ENCODE assay signal across 21 cellular contexts in the genomic region with DNA sequence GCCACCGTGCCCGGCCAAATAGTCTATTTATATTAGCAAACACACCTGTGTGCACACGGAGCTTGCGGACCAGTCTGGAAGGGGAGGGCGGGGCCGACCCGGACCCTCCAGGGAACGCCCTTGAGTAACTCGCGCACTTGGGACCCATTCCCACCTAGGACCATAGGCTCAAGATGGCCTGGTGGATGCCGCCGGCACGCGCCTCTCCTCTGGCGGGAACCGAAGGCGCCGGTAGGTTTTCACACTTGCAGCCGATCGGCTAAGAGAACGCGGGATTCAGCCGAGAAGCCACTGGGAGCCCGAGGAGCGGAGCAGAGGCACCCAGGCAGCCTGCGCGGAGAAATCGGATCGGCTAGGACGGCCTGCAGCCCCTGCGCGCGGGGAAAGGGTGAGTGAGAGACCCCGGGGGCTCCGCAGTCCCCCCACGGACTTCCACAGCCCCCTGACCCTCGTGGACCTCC. TPM values are rescaled to one million over a fixed set of nuclear protein-coding genes. Genes with fewer than 3 reads are reported as not detected.
DNase-seq lines count a peak whose midpoint lies in the region; ATAC-seq, FAIRE-seq and TF ChIP-seq lines count a peak whose summit lies in the region.
"Had no signal": no experiment of that assay in that cellular context is flagged by ENCODE, and none has a peak within 500 bp of the region (broad histone marks: within the 10 kb centered on the region; RNA-seq: fewer than 3 reads in every experiment).

No MANE protein-coding gene starts in this region.

- DNase-seq in GM23248 = no peak
- DNase-seq in astrocyte (ENCODE audit: low read depth) = no peak
- no peak for DNase-seq in D721Med (ENCODE audit: insufficient read length, low spot score)
- no peak for DNase-seq in NCI-H69 (lab: John Stamatoyannopoulos, UW)
- DNase-seq in body of pancreas = no peak
- DNase-seq in T-helper 17 cell = no peak
- DNase-seq: activated CD4-positive, alpha-beta T cell treated with anti-CD3 and anti-CD28 coated beads, Interleukin-2, amount 10 ng/mL, durations not matched to agents 24 days and 14 days; activated CD8-positive, alpha-beta memory T cell treated with anti-CD3 and anti-CD28 coated beads, Interleukin-2, amount 50 U/mL, for 48 hours; activated naive CD4-positive, alpha-beta T cell treated with Interleukin-2 at 50 U/mL for 16 hours; CD8-positive, alpha-beta memory T cell; dorsolateral prefrontal cortex; MV-4-11; NCI-H2029 treated with DMSO at 0.1 percent for 48 hours; NCI-H526; PC-3; stimulated activated CD4-positive, alpha-beta T cell treated with anti-CD3 and anti-CD28 coated beads, Interleukin-2, amount 100 ng/mL, for 24 hours had no signal

- H3K9me3 ChIP-seq in GM23248 (ENCODE audit: low read depth) (no peaks in the 10 kb centered on the region), astrocyte (ENCODE audit: insufficient read depth, low read depth, low read length) (peaks cover 19% of the 10 kb centered on the region), iPS-20b (ENCODE audit: insufficient read depth, low read depth, low read length) (no peaks in the 10 kb centered on the region), parathyroid adenoma (ENCODE audit: control insufficient read depth, low read length) (no peaks in the 10 kb centered on the region), body of pancreas (peaks cover 0 to 17% (median 0%) of the 10 kb centered on the region in 3 donors), T-helper 17 cell (ENCODE audit: control insufficient read depth, low read length, poor library complexity, severe bottlenecking) (peaks cover 5% of the 10 kb centered on the region)

- 4 to 7% methylated on average over 26 to 37 of the region's 37 CpGs for WGBS in GM23248 (ENCODE audit: low coverage in 1 of 2, low lambda C conversion rate in 2 of 2, missing lambda C conversion rate in 2 of 2), 2 experiments
- 6 to 21% methylated on average over 7 to 35 of the region's 37 CpGs for WGBS in body of pancreas, 2 donors

- H3K27ac ChIP-seq in GM23248 (no peak overlapping the region), astrocyte (ENCODE audit: low read depth, low read length) (no peak overlapping the region), iPS-20b (ENCODE audit: low read length) (no peak overlapping the region), parathyroid adenoma (no peak overlapping the region), body of pancreas (no peak overlapping the region)
- H3K27ac ChIP-seq: dorsolateral prefrontal cortex had no signal

- H2AFZ ChIP-seq in GM23248 = peak overlapping the region; percentile 29; the same call in 1 of the 2 replicates
- H2AFZ ChIP-seq in astrocyte (ENCODE audit: low read depth, low read length) = peak overlapping the region; percentile 47
- H2AFZ ChIP-seq in parathyroid adenoma = peak overlapping the region; percentile 35

- no peak overlapping the region for H3K4me3 Mint-ChIP-seq in astrocyte (ENCODE audit: unreplicated experiment)
- H3K4me3 Mint-ChIP-seq in T-helper 17 cell = no peak overlapping the region
- H3K4me3 Mint-ChIP-seq: activated CD4-positive, alpha-beta T cell treated with anti-CD3 and anti-CD28 coated beads, Interleukin-2, amount 10 ng/mL, durations not matched to agents 24 days and 14 days had no signal

- FAIRE-seq in astrocyte (lab: Jason Lieb, UNC) = no peak
- no peak for FAIRE-seq in D721Med (lab: Jason Lieb, UNC)
- FAIRE-seq: GM19239, K562 had no signal

- TF ChIP-seq POLR2A in body of pancreas (IDR thresholded peaks at IDR 0.05) = no peak

- H4K20me1 ChIP-seq in GM23248 (ENCODE audit: insufficient read depth) (no peaks in the 10 kb centered on the region), astrocyte (ENCODE audit: insufficient read depth, low read length) (no peaks in the 10 kb centered on the region)

- H3K36me3 Mint-ChIP-seq in astrocyte (ENCODE audit: low read depth, unreplicated experiment) (peaks cover 9% of the 10 kb centered on the region), T-helper 17 cell (ENCODE audit: low read depth) (peaks cover 5% of the 10 kb centered on the region)

- intact Hi-C loops in body of pancreas (cut with DNase I) = no loop called here

- ATAC-seq in body of pancreas (no peak), T-helper 17 cell (no peak)
- ATAC-seq: esophagus mucosa, K562, PC-3 had no signal

- H3K4me1 ChIP-seq in GM23248 (ENCODE audit: insufficient read depth) = no peaks in the 10 kb centered on the region
- H3K4me1 ChIP-seq in astrocyte (ENCODE audit: insufficient read depth, low read length) = no peaks in the 10 kb centered on the region
- peaks cover 3% of the 10 kb centered on the region; the same call in 1 of the 2 replicates for H3K4me1 ChIP-seq in iPS-20b (ENCODE audit: insufficient read depth, low read length)
- H3K4me1 ChIP-seq in parathyroid adenoma = no peaks in the 10 kb centered on the region
- peaks cover 19% of the 10 kb centered on the region for H3K4me1 ChIP-seq in body of pancreas

- H3K27me3 Mint-ChIP-seq in astrocyte (ENCODE audit: low read depth, unreplicated experiment) (peaks cover 22% of the 10 kb centered on the region), T-helper 17 cell (peaks cover 35% of the 10 kb centered on the region)

- H3K4me3 ChIP-seq in GM23248 (no peak overlapping the region), astrocyte (ENCODE audit: insufficient read depth, low read depth, low read length) (no peak overlapping the region), iPS-20b (ENCODE audit: low read length) (peak overlapping the region; percentile 76; the same call in 1 of the 2 replicates), parathyroid adenoma (ENCODE audit: low read depth, low read length) (no peak overlapping the region), body of pancreas (no peak overlapping the region)
- H3K4me3 ChIP-seq: dorsolateral prefrontal cortex, K562 had no signal

- H3K36me3 ChIP-seq in GM23248 (ENCODE audit: low read depth) = no peaks in the 10 kb centered on the region
- H3K36me3 ChIP-seq in astrocyte (ENCODE audit: insufficient read depth, low read length) = no peaks in the 10 kb centered on the region
- H3K36me3 ChIP-seq in iPS-20b (ENCODE audit: insufficient read depth, low read depth, low read length) = peaks cover 51% of the 10 kb centered on the region
- no peaks in the 10 kb centered on the region for H3K36me3 ChIP-seq in parathyroid adenoma (ENCODE audit: control insufficient read depth, insufficient read depth, low read length)
- no peaks in the 10 kb centered on the region for H3K36me3 ChIP-seq in body of pancreas (replicated peaks in 1 of 2; ENCODE audit: insufficient read depth in 1 of 2, low read depth in 2 of 2)

- in situ Hi-C loops in GM23248 (cut with MboI) = no loop called here

- H3K27me3 ChIP-seq in GM23248 (replicated peaks; ENCODE audit: insufficient read depth) (peaks cover 85% of the 10 kb centered on the region), astrocyte (ENCODE audit: insufficient read depth, low read length) (peaks cover 64% of the 10 kb centered on the region), iPS-20b (ENCODE audit: insufficient read depth, low read length) (peaks cover 30% of the 10 kb centered on the region), parathyroid adenoma (ENCODE audit: control insufficient read depth, insufficient read depth, low read length) (peaks cover 3% of the 10 kb centered on the region), body of pancreas (peaks cover 0 to 39% of the 10 kb centered on the region in 2 donors)

- H3K4me1 Mint-ChIP-seq in astrocyte (ENCODE audit: low read depth, unreplicated experiment) (no peaks in the 10 kb centered on the region), T-helper 17 cell (peaks cover 2% of the 10 kb centered on the region)
- H3K4me1 Mint-ChIP-seq: activated CD4-positive, alpha-beta T cell treated with anti-CD3 and anti-CD28 coated beads, Interleukin-2, amount 10 ng/mL, durations not matched to agents 24 days and 14 days had no signal

- TF ChIP-seq CTCF in astrocyte (IDR thresholded peaks at IDR 0.05; ENCODE audit: insufficient read depth, low read depth, low read length) (no peak), parathyroid adenoma (IDR thresholded peaks at IDR 0.05) (no peak), D721Med (IDR thresholded peaks at IDR 0.05; ENCODE audit: insufficient read depth, missing control alignments) (no peak), body of pancreas (IDR thresholded peaks at IDR 0.05) (no peak)

- peaks cover 20% of the 10 kb centered on the region for H3K9me3 Mint-ChIP-seq in astrocyte (ENCODE audit: unreplicated experiment)

- 0 out of 2 replicates have a peak, but pooled peaks cover 3% of the 10 kb centered on the region for H3F3A ChIP-seq in GM23248 (ENCODE audit: insufficient read depth)

- H3K4me2 ChIP-seq in GM23248 (ENCODE audit: unreplicated experiment) (no peak overlapping the region), astrocyte (ENCODE audit: low read length) (peak overlapping the region; percentile 57), parathyroid adenoma (ENCODE audit: low read length) (no peak overlapping the region)

- no peak overlapping the region for H3K27ac Mint-ChIP-seq in astrocyte (ENCODE audit: unreplicated experiment)
- H3K27ac Mint-ChIP-seq in T-helper 17 cell = no peak overlapping the region
- H3K27ac Mint-ChIP-seq: activated CD4-positive, alpha-beta T cell treated with anti-CD3 and anti-CD28 coated beads, Interleukin-2, amount 10 ng/mL, durations not matched to agents 24 days and 14 days had no signal

- H3K9me2 ChIP-seq in GM23248 (ENCODE audit: insufficient read depth) = no peaks in the 10 kb centered on the region

- H3K79me2 ChIP-seq in GM23248 (ENCODE audit: insufficient read depth) = no peaks in the 10 kb centered on the region
- H3K79me2 ChIP-seq in astrocyte (ENCODE audit: insufficient read depth, low read length) = no peaks in the 10 kb centered on the region
- no peaks in the 10 kb centered on the region for H3K79me2 ChIP-seq in parathyroid adenoma

- H3K9ac ChIP-seq in GM23248 (no peak overlapping the region), astrocyte (ENCODE audit: low read length) (no peak overlapping the region), iPS-20b (ENCODE audit: low read depth, low read length) (peak overlapping the region; percentile 67; the same call in 1 of the 2 replicates), parathyroid adenoma (no peak overlapping the region)

RNA-seq across cellular contexts. Expression of gene IFT22, which starts 18.9 kb away (rescaled TPM):
- 40.1 and 51.9 TPM in 2 replicates for total RNA-seq in GM23248 (2014; rRNA removed; shearing (Covaris generic))
- polyA plus RNA-seq in GM23248 (2016; fragmentation: Nextera tagmentation; extraction: Ambion mirVana) = 52.1 and 59.8 TPM in 2 replicates
- total RNA-seq in astrocyte = 20.9 and 23.5 TPM in 2 replicates
- 10 to 100 TPM; 18.7 to 31.0 TPM for total RNA-seq in body of pancreas
- total RNA-seq in T-helper 17 cell = 1 to 10 TPM; 5.2 to 6.0 TPM

RNA-seq across cellular contexts. Expression of gene FIS1, which starts 57.8 kb away (rescaled TPM):
- total RNA-seq in GM23248 (2014; rRNA removed; shearing (Covaris generic)) = 169 and 193 TPM in 2 replicates
- polyA plus RNA-seq in GM23248 (2016; fragmentation: Nextera tagmentation; extraction: Ambion mirVana) = 235 and 237 TPM in 2 replicates
- 134 and 140 TPM in 2 replicates for total RNA-seq in astrocyte
- 100 to 1,000 TPM in 1 of 2 donors, 10 to 100 TPM in 1; 88.2 to 148 TPM for total RNA-seq in body of pancreas
- 10 to 100 TPM; 80.5 to 90.7 TPM for total RNA-seq in T-helper 17 cell
